In genomic region chr2:100197643-100198153, GRCh38 we compare ENCODE assay signal across 9 cellular contexts. TPM values are rescaled to one million over a fixed set of nuclear protein-coding genes. Genes with fewer than 3 reads are reported as not detected.
DNase-seq lines count a peak whose midpoint lies in the region; ATAC-seq lines count a peak whose summit lies in the region.
"Had no signal": no experiment of that assay in that cellular context is flagged by ENCODE, and none has a peak within 500 bp of the region (broad histone marks: within the 10 kb centered on the region; RNA-seq: fewer than 3 reads in every experiment).

No MANE protein-coding gene starts in this region.

- H3K27ac Mint-ChIP-seq in activated T-cell treated with anti-CD3 and anti-CD28 coated beads, Interleukin-2, amount 50 U/mL, for 72 hours = no peak overlapping the region

- DNase-seq in NCI-H510A (lab: John Stamatoyannopoulos, UW) = peak; percentile 35
- peak; percentile 75 for DNase-seq in ecto neural progenitor cell (ENCODE audit: low spot score)
- peak; percentile 51 for DNase-seq in medulla oblongata (ENCODE audit: extremely low spot score)
- DNase-seq in activated T-cell treated with anti-CD3 and anti-CD28 coated beads, Interleukin-2, amount 50 U/mL, for 72 hours = no peak
- no peak for DNase-seq in NCI-H2196 treated with DMSO at 0.1 percent for 48 hours (lab: John Stamatoyannopoulos, UW; ENCODE audit: unreplicated experiment)
- DNase-seq in NCI-H1694 treated with DMSO at 0.1 percent for 48 hours (lab: John Stamatoyannopoulos, UW) = no peak

- H3K4me1 Mint-ChIP-seq in activated T-cell treated with anti-CD3 and anti-CD28 coated beads, Interleukin-2, amount 50 U/mL, for 72 hours (ENCODE audit: low read depth) = no peaks in the 10 kb centered on the region

- no peak for ATAC-seq in activated T-cell treated with anti-CD3 and anti-CD28 coated beads, Interleukin-2, amount 50 U/mL, for 72 hours (replicated peaks in 1 of 2)
- no peak for ATAC-seq in GM18511 (IDR thresholded peaks at IDR 0.05; ENCODE audit: unreplicated experiment)

- peaks cover 0 to 2% of the 10 kb centered on the region in 2 donors for H3K9me3 Mint-ChIP-seq in activated T-cell treated with anti-CD3 and anti-CD28 coated beads, Interleukin-2, amount 50 U/mL, for 72 hours

- no peaks in the 10 kb centered on the region for H3K27me3 Mint-ChIP-seq in activated T-cell treated with anti-CD3 and anti-CD28 coated beads, Interleukin-2, amount 50 U/mL, for 72 hours (ENCODE audit: low read depth)

- no peak overlapping the region for H3K4me3 Mint-ChIP-seq in activated T-cell treated with anti-CD3 and anti-CD28 coated beads, Interleukin-2, amount 50 U/mL, for 72 hours

- H3K27ac ChIP-seq in temporal lobe (ENCODE audit: low read depth, low read length) = peak overlapping the region; percentile 59
- H3K27ac ChIP-seq: KMS-11 had no signal

- no peaks in the 10 kb centered on the region for H3K36me3 Mint-ChIP-seq in activated T-cell treated with anti-CD3 and anti-CD28 coated beads, Interleukin-2, amount 50 U/mL, for 72 hours (ENCODE audit: insufficient read depth in 2 of 2)

RNA-seq across cellular contexts. Expression of gene AFF3, which starts 55.3 kb away (rescaled TPM):
- 81.4 TPM for total RNA-seq in temporal lobe
- total RNA-seq in activated T-cell treated with anti-CD3 and anti-CD28 coated beads, Interleukin-2, amount 50 U/mL, for 72 hours = 1 to 10 TPM in 1 of 2 donors, under 1 TPM in 1; 0.39 to 2.6 TPM

Comparison
In these comparisons a context has a peak if more than half of its experiments do, and no peak if none do; other contexts are left out.
1. DNase-seq: peak in NCI-H510A (single experiment), ecto neural progenitor cell (single experiment) and medulla oblongata (single experiment); none in activated T-cell treated with anti-CD3 and anti-CD28 coated beads, Interleukin-2, amount 50 U/mL, for 72 hours (0 of 2), NCI-H2196 treated with DMSO at 0.1 percent for 48 hours (single experiment) and NCI-H1694 treated with DMSO at 0.1 percent for 48 hours (single experiment).
2. RNA of gene AFF3, which starts 55.3 kb away (total RNA-seq): 81.4 TPM in temporal lobe (single experiment); 0.39 to 2.6 TPM in activated T-cell treated with anti-CD3 and anti-CD28 coated beads, Interleukin-2, amount 50 U/mL, for 72 hours; every median in the first group is over 10 times any median in the second.